ENCODE assay signal across 18 cellular contexts in genomic region chr12:70383484-70383883, GRCh38.
"Had no signal": no experiment of that assay in that cellular context is flagged by ENCODE, and none has a peak within 500 bp of the region (broad histone marks: within the 10 kb centered on the region; RNA-seq: fewer than 3 reads in every experiment).

No MANE protein-coding gene starts in this region.

- H3K27me3 Mint-ChIP-seq: activated CD4-positive, alpha-beta T cell treated with anti-CD3 and anti-CD28 coated beads, Interleukin-2, amount 10 ng/mL, durations not matched to agents 24 days and 14 days; activated naive CD8-positive, alpha-beta T cell treated with anti-CD3 and anti-CD28 coated beads, Interleukin-2, amount 10 ng/mL, durations not matched to agents 7 days and 5 days had no signal

- H3K36me3 ChIP-seq: breast epithelium, suprapubic skin, upper lobe of left lung had no signal

- H3K27ac ChIP-seq: breast epithelium, skin epidermis, suprapubic skin, upper lobe of left lung had no signal

- H3K4me3 ChIP-seq: breast epithelium, skin epidermis, suprapubic skin, upper lobe of left lung had no signal

- H3K27ac Mint-ChIP-seq: activated CD4-positive, alpha-beta T cell treated with anti-CD3 and anti-CD28 coated beads, Interleukin-2, amount 10 ng/mL, durations not matched to agents 24 days and 14 days; activated naive CD8-positive, alpha-beta T cell treated with anti-CD3 and anti-CD28 coated beads, Interleukin-2, amount 10 ng/mL, durations not matched to agents 7 days and 5 days; activated T-helper 1 cell treated with anti-CD3 and anti-CD28 coated beads, Interleukin-12 subunit alpha, Interleukin-12 subunit beta, Interleukin-2, Interleukin-4 antibody, amounts not matched to agents 30 ng/mL and 10 ng/mL and 1 ng/mL, durations not matched to agents 14 hours and 24 hours and 36 hours; nephron had no signal

- H3K4me1 Mint-ChIP-seq: nephron had no signal

- ATAC-seq: left ventricle myocardium superior; stimulated activated naive CD8-positive, alpha-beta T cell treated with anti-CD3 and anti-CD28 coated beads, Interleukin-15, Interleukin-2, amounts not matched to agents 100 U/mL and 50 U/mL, for 24 hours had no signal

- H3K4me1 ChIP-seq: breast epithelium, suprapubic skin, upper lobe of left lung had no signal

- H3K27me3 ChIP-seq: breast epithelium, suprapubic skin, upper lobe of left lung had no signal

- H3K9me3 ChIP-seq: suprapubic skin, upper lobe of left lung had no signal

- H3K4me3 Mint-ChIP-seq: activated CD4-positive, alpha-beta T cell treated with anti-CD3 and anti-CD28 coated beads, Interleukin-2, amount 10 ng/mL, durations not matched to agents 24 days and 14 days; activated naive CD8-positive, alpha-beta T cell treated with anti-CD3 and anti-CD28 coated beads, Interleukin-2, amount 10 ng/mL, durations not matched to agents 7 days and 5 days; activated T-helper 1 cell treated with anti-CD3 and anti-CD28 coated beads, Interleukin-12 subunit alpha, Interleukin-12 subunit beta, Interleukin-2, Interleukin-4 antibody, amounts not matched to agents 30 ng/mL and 10 ng/mL and 1 ng/mL, durations not matched to agents 14 hours and 24 hours and 36 hours; nephron had no signal

- DNase-seq: activated CD4-positive, alpha-beta T cell treated with anti-CD3 and anti-CD28 coated beads, Interleukin-2, amount 10 ng/mL, durations not matched to agents 24 days and 14 days; activated CD4-positive, CD25-positive, alpha-beta regulatory T cell; activated naive CD4-positive, alpha-beta T cell; activated naive CD8-positive, alpha-beta T cell treated with anti-CD3 and anti-CD28 coated beads, Interleukin-2, amount 10 ng/mL, durations not matched to agents 7 days and 5 days; aorta; left ventricle myocardium superior; nucleus accumbens; posterior cingulate gyrus; stimulated activated CD4-positive, alpha-beta T cell treated with anti-CD3 and anti-CD28 coated beads, Interleukin-4, amount 100 ng/mL, for 24 hours; stimulated activated CD8-positive, alpha-beta memory T cell treated with anti-CD3 and anti-CD28 coated beads, Interleukin-4, amount 100 ng/mL, for 48 hours; stimulated activated naive CD8-positive, alpha-beta T cell treated with anti-CD3 and anti-CD28 coated beads, Interleukin-15, Interleukin-2, amounts not matched to agents 100 U/mL and 50 U/mL, for 24 hours; upper lobe of left lung had no signal

- FAIRE-seq: TTC549 had no signal
